ENCODE assay signal across 10 cellular contexts in genomic region chr9:113594484-113595299, GRCh38.
DNase-seq lines count a peak whose midpoint lies in the region; ATAC-seq, FAIRE-seq and TF ChIP-seq lines count a peak whose summit lies in the region.
"Had no signal": no experiment of that assay in that cellular context is flagged by ENCODE, and none has a peak within 500 bp of the region (broad histone marks: within the 10 kb centered on the region; RNA-seq: fewer than 3 reads in every experiment).

No MANE protein-coding gene starts in this region.

- peak overlapping the region; percentile 52; the same call in 1 of the 2 replicates for H3K27ac ChIP-seq in H1 (ENCODE audit: low read depth, low read length)
- H3K27ac ChIP-seq in right lobe of liver, result peak overlapping the region; percentile 86 to 96 (median 93)
- peak overlapping the region; percentile 70 to 87 (median 78) for H3K27ac ChIP-seq in stomach

- peak overlapping the region; percentile 66 for H2BK5ac ChIP-seq in H1 (ENCODE audit: low read depth, low read length)

- no peak for TF ChIP-seq RAD21 in H1 (IDR thresholded peaks at IDR 0.05 in 1 of 2, conservative IDR thresholded peaks at IDR 0.05 in 1 of 2; ENCODE audit: low read depth in 2 of 2, low read length in 2 of 2)

- peak overlapping the region; percentile 88 to 90 for H3K4me2 ChIP-seq in H1 (ENCODE audit: insufficient read depth in 1 of 2, low read depth in 2 of 2, low read length in 2 of 2)

- H3K23ac ChIP-seq in H1 (ENCODE audit: insufficient read length), result no peak overlapping the region

- H2BK12ac ChIP-seq in H1 (ENCODE audit: low read depth, low read length), result peak overlapping the region; percentile 77; the same call in 1 of the 2 replicates

- no peaks in the 10 kb centered on the region for H3K27me3 ChIP-seq in H1 (replicated peaks in 1 of 4; ENCODE audit: control insufficient read depth in 3 of 4, extremely low read depth in 1 of 4, insufficient read depth in 3 of 4, low read length in 3 of 4)
- H3K27me3 ChIP-seq in right lobe of liver, result no peaks in the 10 kb centered on the region
- no peaks in the 10 kb centered on the region for H3K27me3 ChIP-seq in stomach

- H3K4ac ChIP-seq in H1 (replicated peaks; ENCODE audit: insufficient read length, low read depth, low read length), result peak overlapping the region; percentile 39

- no peak overlapping the region for H2BK20ac ChIP-seq in H1 (ENCODE audit: low read length)

- WGBS in H1 (ENCODE audit: extremely low coverage in 1 of 2, insufficient coverage in 1 of 2, insufficient read length in 1 of 2, insufficient replicate concordance in 2 of 2, low coverage in 1 of 2, low lambda C conversion rate in 2 of 2, missing lambda C conversion rate in 1 of 2), 2 experiments, result 62% methylated on average over 18 of the region's 19 CpGs; no CpG with 5 or more reads in 1 of the 2 experiments
- 8% methylated on average over 9 of the region's 19 CpGs for WGBS in right lobe of liver (ENCODE audit: insufficient coverage, low coverage, low lambda C conversion rate, missing lambda C conversion rate)
- 19 to 44% (median 29%) methylated on average over 14 to 19 of the region's 19 CpGs for WGBS in stomach, 5 donors

- FAIRE-seq in H1 (lab: Jason Lieb, UNC), result no peak
- FAIRE-seq: K562 had no signal

- H2AFZ ChIP-seq in H1 (ENCODE audit: low read length), result no peak overlapping the region

- peak overlapping the region; percentile 91; the same call in 1 of the 2 replicates for H4K8ac ChIP-seq in H1 (ENCODE audit: extremely low read depth, insufficient read depth, low read length)

- peaks cover 0 to 11% of the 10 kb centered on the region in 2 experiments; a peak in 1 of 4 replicates for H3K79me2 ChIP-seq in H1 (ENCODE audit: control insufficient read depth in 1 of 2, insufficient read depth in 2 of 2, low read length in 2 of 2)

- CTCF ChIA-PET in H1 (lab: Charles Lee; ENCODE audit: partially characterized antibody), result interaction anchor here (0.9 to 28.3 kb wide), 11 partner anchors 8 to 513 kb away, joined by 3 to 1065 read pairs (median 4); no protein-coding TSS in a partner anchor

- no peaks in the 10 kb centered on the region for H3K9me3 ChIP-seq in H1 (ENCODE audit: insufficient read depth in 2 of 2, low read depth in 1 of 2, low read length in 1 of 2)
- H3K9me3 ChIP-seq in right lobe of liver, result no peaks in the 10 kb centered on the region
- H3K9me3 ChIP-seq in stomach, result no peaks in the 10 kb centered on the region

- H4K5ac ChIP-seq in H1 (ENCODE audit: insufficient read length, low read depth, low read length), result peak overlapping the region; percentile 28

- POLR2A ChIA-PET in H1 (lab: Charles Lee; ENCODE audit: partially characterized antibody), result interaction anchor here (0.7 to 4.4 kb wide), 23 partner anchors 8 to 285 kb away, joined by 3 to 46 read pairs (median 5); partner anchors contain the start of genes C9orf43 and POLE3

- no peak for TF ChIP-seq POLR2A in NB4 (IDR thresholded peaks at IDR 0.05; ENCODE audit: extremely low read depth, insufficient read length)
- no peak for TF ChIP-seq POLR2A in H1 (IDR thresholded peaks at IDR 0.05; ENCODE audit: control extremely low read depth in 1 of 2, low read depth in 2 of 2, low read length in 2 of 2)
- peak; percentile 45 for TF ChIP-seq POLR2A in right lobe of liver (IDR thresholded peaks at IDR 0.05)
- no peak for TF ChIP-seq POLR2A in stomach (IDR thresholded peaks at IDR 0.05)

- peak overlapping the region; percentile 76 for H4K91ac ChIP-seq in H1 (replicated peaks; ENCODE audit: insufficient read length, low read length)

- TF ChIP-seq CTCF in NB4 (IDR thresholded peaks at IDR 0.05; ENCODE audit: low read depth, low read length), result no peak
- TF ChIP-seq CTCF in H1 (IDR thresholded peaks at IDR 0.05; ENCODE audit: control extremely low read depth in 1 of 3, insufficient read depth in 1 of 3, low read depth in 1 of 3, low read length in 3 of 3), result no peak
- no peak for TF ChIP-seq CTCF in right lobe of liver (IDR thresholded peaks at IDR 0.05)
- TF ChIP-seq CTCF in stomach (IDR thresholded peaks at IDR 0.05), result no peak

- peak; percentile 17 to 47 (median 42) for ATAC-seq in right lobe of liver
- ATAC-seq: naive thymus-derived CD8-positive, alpha-beta T cell had no signal

- no peak overlapping the region for H3K56ac ChIP-seq in H1 (replicated peaks; ENCODE audit: insufficient read length, low read depth, low read length)

- no peak overlapping the region for H2BK120ac ChIP-seq in H1 (replicated peaks; ENCODE audit: low read depth, low read length)

- peaks cover 2% of the 10 kb centered on the region in 2 experiments for H4K20me1 ChIP-seq in H1 (replicated peaks in 1 of 2; ENCODE audit: control insufficient read depth in 1 of 2, insufficient read depth in 2 of 2, low read length in 2 of 2)

- TF ChIP-seq EP300 in H1 (IDR thresholded peaks at IDR 0.05; ENCODE audit: borderline replicate concordance in 1 of 2, low read depth in 2 of 2, low read length in 2 of 2) (no peak), stomach (IDR thresholded peaks at IDR 0.05) (no peak)

- peaks cover 8% of the 10 kb centered on the region; the same call in 1 of the 2 replicates for H3K23me2 ChIP-seq in H1 (ENCODE audit: low read depth, low read length)

- H3K4me1 ChIP-seq in H1 (replicated peaks in 1 of 4; ENCODE audit: control insufficient read depth in 3 of 4, insufficient read depth in 4 of 4, low read length in 3 of 4) (peaks cover 10 to 23% (median 15%) of the 10 kb centered on the region in 4 experiments), right lobe of liver (peaks cover 0 to 46% (median 16%) of the 10 kb centered on the region in 4 donors), stomach (peaks cover 35 to 88% (median 68%) of the 10 kb centered on the region in 4 donors)

- H2AK5ac ChIP-seq in H1 (ENCODE audit: low read depth, low read length), result peak overlapping the region; percentile 41; the same call in 1 of the 2 replicates

- H3K9ac ChIP-seq in H1 (replicated peaks in 1 of 4; ENCODE audit: extremely low read depth in 1 of 4, low read depth in 3 of 4, low read length in 3 of 4), result peak overlapping the region; percentile 35 to 60 (median 59)

- H3K18ac ChIP-seq in H1 (ENCODE audit: extremely low read depth, low read length), result peak overlapping the region; percentile 74; the same call in 1 of the 2 replicates

- 0 out of 2 replicates have a peak overlapping the region, but pooled peaks have one; percentile 46 for H2BK15ac ChIP-seq in H1 (ENCODE audit: low read length)

- intact Hi-C loops in right lobe of liver (cut with DNase I), result loop anchor here in 1 of 2 donors (5.0 kb wide), 1 partner anchor 63 kb away; no protein-coding TSS in a partner anchor
- intact Hi-C loops in stomach (cut with DNase I; ENCODE audit: low total_unique reads), result loop anchor here (5.0 kb wide), 2 partner anchors 53 to 63 kb away; no protein-coding TSS in a partner anchor

- peak overlapping the region; percentile 21 for H3K4me3 ChIP-seq in NB4 (ENCODE audit: low read depth, low read length)
- H3K4me3 ChIP-seq in H1 (ENCODE audit: extremely low read depth in 1 of 4, insufficient read depth in 2 of 4, low read depth in 3 of 4, low read length in 4 of 4), result peak overlapping the region; percentile 43 to 72 (median 65)
- H3K4me3 ChIP-seq in right lobe of liver, result peak overlapping the region; percentile 66 to 84 (median 72)
- H3K4me3 ChIP-seq in stomach, result peak overlapping the region; percentile 46 to 55 (median 50)
- H3K4me3 ChIP-seq: K562 had no signal

- peaks cover 4 to 22% (median 9%) of the 10 kb centered on the region in 4 experiments; a peak in 5 of 8 replicates for H3K36me3 ChIP-seq in H1 (ENCODE audit: control insufficient read depth in 2 of 4, insufficient read depth in 4 of 4, low read length in 3 of 4)
- H3K36me3 ChIP-seq in right lobe of liver, result peaks cover 0 to 20% (median 11%) of the 10 kb centered on the region in 4 donors
- peaks cover 16 to 41% (median 30%) of the 10 kb centered on the region in 4 donors for H3K36me3 ChIP-seq in stomach

- DNase-seq in NB4 (ENCODE audit: low read depth), result no peak
- no peak for DNase-seq in H1 (ENCODE audit: low read depth in 1 of 2, low spot score in 2 of 2)
- DNase-seq in right lobe of liver, result peak in 1 of 3 donors; percentile 68
- peak; percentile 56 for DNase-seq in stomach
- no peak for DNase-seq in HK-2 (ENCODE audit: unreplicated experiment)
- DNase-seq in globus pallidus (ENCODE audit: low spot score), result no peak
- no peak for DNase-seq in cerebellar cortex (ENCODE audit: low spot score)
- DNase-seq in medulla oblongata (ENCODE audit: extremely low spot score), result no peak

- no peak overlapping the region for H3K14ac ChIP-seq in H1 (ENCODE audit: insufficient read length)

- peaks cover 15% of the 10 kb centered on the region; the same call in 1 of the 2 replicates for H3K79me1 ChIP-seq in H1 (ENCODE audit: low read depth, low read length)

TF ChIP-seq in H1, 55 proteins besides CTCF, POLR2A, EP300 and RAD21:
- TF ChIP-seq KDM4A (IDR thresholded peaks at IDR 0.05; ENCODE audit: low read depth, low read length, severe bottlenecking), result peak; percentile 10
- no peak for TF ChIP-seq ASH2L (IDR thresholded peaks at IDR 0.05; ENCODE audit: low read length)
- TF ChIP-seq TCF12 (IDR thresholded peaks at IDR 0.05; ENCODE audit: low read depth, low read length), result no peak
- no peak for TF ChIP-seq BRCA1 (IDR thresholded peaks at IDR 0.05; ENCODE audit: low read depth, low read length)

Comparison
In these comparisons a context has a peak if more than half of its experiments do, and no peak if none do; other contexts are left out.
1. H3K4me3 ChIP-seq: peak in every context shown above with its lines; median percentile 72 in right lobe of liver; 65 in H1; 50 in stomach; 21 in NB4.